In the genomic region with DNA sequence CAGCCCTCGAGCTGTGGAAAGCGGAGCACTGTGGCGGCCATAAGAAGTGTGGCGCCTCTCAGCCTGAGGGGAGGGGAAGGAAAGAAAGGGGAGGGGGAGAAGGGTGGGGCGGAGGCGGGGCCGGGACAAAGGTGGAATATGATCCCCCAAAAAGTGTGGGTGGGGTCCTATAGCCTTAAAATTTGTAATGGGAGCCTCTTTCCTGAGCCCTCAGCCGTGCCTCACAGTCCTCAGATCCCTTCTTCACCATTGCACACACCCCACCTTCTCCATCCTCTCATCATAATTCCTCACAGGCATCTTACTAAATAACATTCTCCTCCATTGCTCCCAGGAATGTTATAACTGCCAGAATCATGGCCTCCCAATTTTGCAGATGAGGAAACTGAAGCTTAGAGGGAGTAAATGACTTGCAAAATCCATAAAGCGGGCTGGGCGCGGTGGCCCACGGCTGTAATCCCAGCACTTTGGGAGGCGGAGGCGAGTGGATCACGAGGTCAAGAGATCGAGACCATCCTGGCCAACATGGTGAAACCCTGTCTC, we compare ENCODE assay signal across 1 cellular context.
A peak's percentile ranks its signal among the peaks of the same experiment; 100 is the strongest.
TF ChIP-seq lines count a peak whose summit lies in the region.

No MANE protein-coding gene starts in this region.

TF ChIP-seq in K562, 482 proteins besides CTCF, POLR2A, EP300 and RAD21 (continued from another document and continues in another):
- peak; percentile 4; the same call in 1 of the 2 replicates for TF ChIP-seq NBN (IDR thresholded peaks at IDR 0.05; ENCODE audit: low read depth)
- TF ChIP-seq POLR2AphosphoS5 (IDR thresholded peaks at IDR 0.05; ENCODE audit: control insufficient read depth, insufficient read depth, low read depth, low read length), result no peak
- TF ChIP-seq ZNF696 (CRISPR knock-in tag; conservative IDR thresholded peaks at IDR 0.05), result no peak
- TF ChIP-seq MAZ (CRISPR knock-in tag; conservative IDR thresholded peaks at IDR 0.05 in 1 of 2, IDR thresholded peaks at IDR 0.05 in 1 of 2), result peak in 1 of 2 experiments; percentile 77; a peak in 2 of 4 replicates
- TF ChIP-seq MTA3 (IDR thresholded peaks at IDR 0.05; ENCODE audit: borderline replicate concordance), result no peak
- TF ChIP-seq ZSCAN32 (CRISPR knock-in tag; IDR thresholded peaks at IDR 0.05), result no peak
- TF ChIP-seq, protein P1, sequence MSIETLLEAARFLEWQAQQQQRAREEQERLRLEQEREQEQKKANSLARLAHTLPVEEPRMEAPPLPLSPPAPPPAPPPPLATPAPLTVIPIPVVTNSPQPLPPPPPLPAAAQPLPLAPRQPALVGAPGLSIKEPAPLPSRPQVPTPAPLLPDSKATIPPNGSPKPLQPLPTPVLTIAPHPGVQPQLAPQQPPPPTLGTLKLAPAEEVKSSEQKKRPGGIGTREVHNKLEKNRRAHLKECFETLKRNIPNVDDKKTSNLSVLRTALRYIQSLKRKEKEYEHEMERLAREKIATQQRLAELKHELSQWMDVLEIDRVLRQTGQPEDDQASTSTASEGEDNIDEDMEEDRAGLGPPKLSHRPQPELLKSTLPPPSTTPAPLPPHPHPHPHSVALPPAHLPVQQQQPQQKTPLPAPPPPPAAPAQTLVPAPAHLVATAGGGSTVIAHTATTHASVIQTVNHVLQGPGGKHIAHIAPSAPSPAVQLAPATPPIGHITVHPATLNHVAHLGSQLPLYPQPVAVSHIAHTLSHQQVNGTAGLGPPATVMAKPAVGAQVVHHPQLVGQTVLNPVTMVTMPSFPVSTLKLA (conservative IDR thresholded peaks at IDR 0.05), result no peak
- no peak for TF ChIP-seq ATF7 (IDR thresholded peaks at IDR 0.05)
- TF ChIP-seq, protein P2, sequence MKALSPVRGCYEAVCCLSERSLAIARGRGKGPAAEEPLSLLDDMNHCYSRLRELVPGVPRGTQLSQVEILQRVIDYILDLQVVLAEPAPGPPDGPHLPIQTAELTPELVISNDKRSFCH (CRISPR knock-in tag; IDR thresholded peaks at IDR 0.05), result no peak
- TF ChIP-seq, protein P2 (tag; IDR thresholded peaks at IDR 0.05), result no peak
- TF ChIP-seq ZNF644 (tag; IDR thresholded peaks at IDR 0.05; ENCODE audit: low read depth), result 0 out of 2 replicates have a peak, but pooled peaks have one; percentile 53
- TF ChIP-seq GABPB1 (CRISPR knock-in tag; IDR thresholded peaks at IDR 0.05), result 0 out of 2 replicates have a peak, but pooled peaks have one; percentile 9
- TF ChIP-seq, protein P3, sequence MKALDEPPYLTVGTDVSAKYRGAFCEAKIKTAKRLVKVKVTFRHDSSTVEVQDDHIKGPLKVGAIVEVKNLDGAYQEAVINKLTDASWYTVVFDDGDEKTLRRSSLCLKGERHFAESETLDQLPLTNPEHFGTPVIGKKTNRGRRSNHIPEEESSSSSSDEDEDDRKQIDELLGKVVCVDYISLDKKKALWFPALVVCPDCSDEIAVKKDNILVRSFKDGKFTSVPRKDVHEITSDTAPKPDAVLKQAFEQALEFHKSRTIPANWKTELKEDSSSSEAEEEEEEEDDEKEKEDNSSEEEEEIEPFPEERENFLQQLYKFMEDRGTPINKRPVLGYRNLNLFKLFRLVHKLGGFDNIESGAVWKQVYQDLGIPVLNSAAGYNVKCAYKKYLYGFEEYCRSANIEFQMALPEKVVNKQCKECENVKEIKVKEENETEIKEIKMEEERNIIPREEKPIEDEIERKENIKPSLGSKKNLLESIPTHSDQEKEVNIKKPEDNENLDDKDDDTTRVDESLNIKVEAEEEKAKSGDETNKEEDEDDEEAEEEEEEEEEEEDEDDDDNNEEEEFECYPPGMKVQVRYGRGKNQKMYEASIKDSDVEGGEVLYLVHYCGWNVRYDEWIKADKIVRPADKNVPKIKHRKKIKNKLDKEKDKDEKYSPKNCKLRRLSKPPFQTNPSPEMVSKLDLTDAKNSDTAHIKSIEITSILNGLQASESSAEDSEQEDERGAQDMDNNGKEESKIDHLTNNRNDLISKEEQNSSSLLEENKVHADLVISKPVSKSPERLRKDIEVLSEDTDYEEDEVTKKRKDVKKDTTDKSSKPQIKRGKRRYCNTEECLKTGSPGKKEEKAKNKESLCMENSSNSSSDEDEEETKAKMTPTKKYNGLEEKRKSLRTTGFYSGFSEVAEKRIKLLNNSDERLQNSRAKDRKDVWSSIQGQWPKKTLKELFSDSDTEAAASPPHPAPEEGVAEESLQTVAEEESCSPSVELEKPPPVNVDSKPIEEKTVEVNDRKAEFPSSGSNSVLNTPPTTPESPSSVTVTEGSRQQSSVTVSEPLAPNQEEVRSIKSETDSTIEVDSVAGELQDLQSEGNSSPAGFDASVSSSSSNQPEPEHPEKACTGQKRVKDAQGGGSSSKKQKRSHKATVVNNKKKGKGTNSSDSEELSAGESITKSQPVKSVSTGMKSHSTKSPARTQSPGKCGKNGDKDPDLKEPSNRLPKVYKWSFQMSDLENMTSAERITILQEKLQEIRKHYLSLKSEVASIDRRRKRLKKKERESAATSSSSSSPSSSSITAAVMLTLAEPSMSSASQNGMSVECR (CRISPR knock-in tag; IDR thresholded peaks at IDR 0.05), result no peak
- TF ChIP-seq BCL6 (CRISPR knock-in tag; IDR thresholded peaks at IDR 0.05), result no peak
- TF ChIP-seq, protein P4, sequence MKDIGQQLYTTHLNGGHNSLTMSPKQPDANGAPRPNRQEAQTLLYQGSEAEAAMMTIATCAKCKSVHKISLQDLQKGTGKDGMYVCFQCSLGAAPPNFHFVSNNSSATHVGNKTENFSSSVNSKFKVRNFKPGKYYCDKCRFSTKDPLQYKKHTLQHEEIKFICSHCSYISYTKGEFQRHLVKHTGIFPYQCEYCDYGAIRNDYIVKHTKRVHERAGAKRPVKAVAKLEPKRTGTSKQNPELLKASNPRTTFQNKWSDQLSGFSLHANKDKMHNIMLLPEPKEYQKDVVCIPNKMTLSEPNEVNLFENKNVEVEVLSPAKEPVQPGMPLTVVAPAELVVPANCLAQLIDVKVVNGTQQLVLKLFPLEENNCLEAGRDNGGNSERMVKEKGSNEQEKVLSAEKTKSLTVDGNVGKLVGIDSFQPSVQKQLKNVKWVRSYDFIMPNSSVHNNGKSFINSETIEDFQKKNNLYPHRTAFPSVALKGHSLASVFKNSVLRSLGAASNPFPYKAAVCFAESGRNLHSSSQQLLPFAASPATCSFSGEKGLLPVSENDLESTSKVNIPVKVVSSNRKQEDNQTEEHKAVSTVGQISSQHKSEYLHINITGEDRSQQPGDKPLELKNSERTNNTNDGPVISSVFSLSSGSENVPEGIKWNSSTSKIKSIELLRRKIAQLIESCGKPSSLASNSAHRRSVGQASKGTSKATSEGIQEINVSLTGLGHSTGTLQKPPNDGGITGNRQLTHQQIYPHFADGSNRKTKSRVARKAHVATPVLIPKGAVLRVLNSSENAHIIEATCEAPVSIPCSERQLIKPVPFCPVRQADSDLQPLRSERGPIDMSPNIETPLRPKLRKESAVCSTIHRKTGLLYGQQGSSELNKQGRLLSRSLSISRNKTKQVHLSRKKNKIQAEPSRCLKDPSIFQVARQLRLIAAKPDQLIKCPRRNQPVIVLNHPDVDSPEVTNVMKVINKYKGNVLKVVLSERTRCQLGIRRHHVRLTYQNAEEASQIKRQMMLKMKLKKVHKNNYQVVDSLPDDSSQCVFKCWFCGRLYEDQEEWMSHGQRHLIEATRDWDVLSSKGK (CRISPR knock-in tag; IDR thresholded peaks at IDR 0.05), result no peak
- TF ChIP-seq, protein P5, sequence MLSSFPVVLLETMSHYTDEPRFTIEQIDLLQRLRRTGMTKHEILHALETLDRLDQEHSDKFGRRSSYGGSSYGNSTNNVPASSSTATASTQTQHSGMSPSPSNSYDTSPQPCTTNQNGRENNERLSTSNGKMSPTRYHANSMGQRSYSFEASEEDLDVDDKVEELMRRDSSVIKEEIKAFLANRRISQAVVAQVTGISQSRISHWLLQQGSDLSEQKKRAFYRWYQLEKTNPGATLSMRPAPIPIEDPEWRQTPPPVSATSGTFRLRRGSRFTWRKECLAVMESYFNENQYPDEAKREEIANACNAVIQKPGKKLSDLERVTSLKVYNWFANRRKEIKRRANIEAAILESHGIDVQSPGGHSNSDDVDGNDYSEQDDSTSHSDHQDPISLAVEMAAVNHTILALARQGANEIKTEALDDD (IDR thresholded peaks at IDR 0.05), result no peak
- no peak for TF ChIP-seq ZNF695 (CRISPR knock-in tag; IDR thresholded peaks at IDR 0.05)
- TF ChIP-seq CBFA2T3 (IDR thresholded peaks at IDR 0.05), result no peak
- no peak for TF ChIP-seq RFX5 (IDR thresholded peaks at IDR 0.05; ENCODE audit: low read depth, low read length)
- no peak for TF ChIP-seq XRCC5 (IDR thresholded peaks at IDR 0.05; ENCODE audit: low read depth, low read length)
- TF ChIP-seq ZNF589 (CRISPR knock-in tag; IDR thresholded peaks at IDR 0.05; ENCODE audit: low read depth), result peak; percentile 69; the same call in 1 of the 2 replicates
- no peak for TF ChIP-seq MBD2 (IDR thresholded peaks at IDR 0.05; ENCODE audit: borderline replicate concordance, low read depth)
- TF ChIP-seq, protein P6, sequence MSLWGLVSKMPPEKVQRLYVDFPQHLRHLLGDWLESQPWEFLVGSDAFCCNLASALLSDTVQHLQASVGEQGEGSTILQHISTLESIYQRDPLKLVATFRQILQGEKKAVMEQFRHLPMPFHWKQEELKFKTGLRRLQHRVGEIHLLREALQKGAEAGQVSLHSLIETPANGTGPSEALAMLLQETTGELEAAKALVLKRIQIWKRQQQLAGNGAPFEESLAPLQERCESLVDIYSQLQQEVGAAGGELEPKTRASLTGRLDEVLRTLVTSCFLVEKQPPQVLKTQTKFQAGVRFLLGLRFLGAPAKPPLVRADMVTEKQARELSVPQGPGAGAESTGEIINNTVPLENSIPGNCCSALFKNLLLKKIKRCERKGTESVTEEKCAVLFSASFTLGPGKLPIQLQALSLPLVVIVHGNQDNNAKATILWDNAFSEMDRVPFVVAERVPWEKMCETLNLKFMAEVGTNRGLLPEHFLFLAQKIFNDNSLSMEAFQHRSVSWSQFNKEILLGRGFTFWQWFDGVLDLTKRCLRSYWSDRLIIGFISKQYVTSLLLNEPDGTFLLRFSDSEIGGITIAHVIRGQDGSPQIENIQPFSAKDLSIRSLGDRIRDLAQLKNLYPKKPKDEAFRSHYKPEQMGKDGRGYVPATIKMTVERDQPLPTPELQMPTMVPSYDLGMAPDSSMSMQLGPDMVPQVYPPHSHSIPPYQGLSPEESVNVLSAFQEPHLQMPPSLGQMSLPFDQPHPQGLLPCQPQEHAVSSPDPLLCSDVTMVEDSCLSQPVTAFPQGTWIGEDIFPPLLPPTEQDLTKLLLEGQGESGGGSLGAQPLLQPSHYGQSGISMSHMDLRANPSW (CRISPR knock-in tag; IDR thresholded peaks at IDR 0.05), result no peak
- TF ChIP-seq, protein P7, sequence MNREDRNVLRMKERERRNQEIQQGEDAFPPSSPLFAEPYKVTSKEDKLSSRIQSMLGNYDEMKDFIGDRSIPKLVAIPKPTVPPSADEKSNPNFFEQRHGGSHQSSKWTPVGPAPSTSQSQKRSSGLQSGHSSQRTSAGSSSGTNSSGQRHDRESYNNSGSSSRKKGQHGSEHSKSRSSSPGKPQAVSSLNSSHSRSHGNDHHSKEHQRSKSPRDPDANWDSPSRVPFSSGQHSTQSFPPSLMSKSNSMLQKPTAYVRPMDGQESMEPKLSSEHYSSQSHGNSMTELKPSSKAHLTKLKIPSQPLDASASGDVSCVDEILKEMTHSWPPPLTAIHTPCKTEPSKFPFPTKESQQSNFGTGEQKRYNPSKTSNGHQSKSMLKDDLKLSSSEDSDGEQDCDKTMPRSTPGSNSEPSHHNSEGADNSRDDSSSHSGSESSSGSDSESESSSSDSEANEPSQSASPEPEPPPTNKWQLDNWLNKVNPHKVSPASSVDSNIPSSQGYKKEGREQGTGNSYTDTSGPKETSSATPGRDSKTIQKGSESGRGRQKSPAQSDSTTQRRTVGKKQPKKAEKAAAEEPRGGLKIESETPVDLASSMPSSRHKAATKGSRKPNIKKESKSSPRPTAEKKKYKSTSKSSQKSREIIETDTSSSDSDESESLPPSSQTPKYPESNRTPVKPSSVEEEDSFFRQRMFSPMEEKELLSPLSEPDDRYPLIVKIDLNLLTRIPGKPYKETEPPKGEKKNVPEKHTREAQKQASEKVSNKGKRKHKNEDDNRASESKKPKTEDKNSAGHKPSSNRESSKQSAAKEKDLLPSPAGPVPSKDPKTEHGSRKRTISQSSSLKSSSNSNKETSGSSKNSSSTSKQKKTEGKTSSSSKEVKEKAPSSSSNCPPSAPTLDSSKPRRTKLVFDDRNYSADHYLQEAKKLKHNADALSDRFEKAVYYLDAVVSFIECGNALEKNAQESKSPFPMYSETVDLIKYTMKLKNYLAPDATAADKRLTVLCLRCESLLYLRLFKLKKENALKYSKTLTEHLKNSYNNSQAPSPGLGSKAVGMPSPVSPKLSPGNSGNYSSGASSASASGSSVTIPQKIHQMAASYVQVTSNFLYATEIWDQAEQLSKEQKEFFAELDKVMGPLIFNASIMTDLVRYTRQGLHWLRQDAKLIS (CRISPR knock-in tag; IDR thresholded peaks at IDR 0.05), result no peak
- TF ChIP-seq, protein P8, sequence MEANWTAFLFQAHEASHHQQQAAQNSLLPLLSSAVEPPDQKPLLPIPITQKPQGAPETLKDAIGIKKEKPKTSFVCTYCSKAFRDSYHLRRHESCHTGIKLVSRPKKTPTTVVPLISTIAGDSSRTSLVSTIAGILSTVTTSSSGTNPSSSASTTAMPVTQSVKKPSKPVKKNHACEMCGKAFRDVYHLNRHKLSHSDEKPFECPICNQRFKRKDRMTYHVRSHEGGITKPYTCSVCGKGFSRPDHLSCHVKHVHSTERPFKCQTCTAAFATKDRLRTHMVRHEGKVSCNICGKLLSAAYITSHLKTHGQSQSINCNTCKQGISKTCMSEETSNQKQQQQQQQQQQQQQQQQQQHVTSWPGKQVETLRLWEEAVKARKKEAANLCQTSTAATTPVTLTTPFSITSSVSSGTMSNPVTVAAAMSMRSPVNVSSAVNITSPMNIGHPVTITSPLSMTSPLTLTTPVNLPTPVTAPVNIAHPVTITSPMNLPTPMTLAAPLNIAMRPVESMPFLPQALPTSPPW (CRISPR knock-in tag; IDR thresholded peaks at IDR 0.05), result peak; percentile 96
- TF ChIP-seq, protein P9, sequence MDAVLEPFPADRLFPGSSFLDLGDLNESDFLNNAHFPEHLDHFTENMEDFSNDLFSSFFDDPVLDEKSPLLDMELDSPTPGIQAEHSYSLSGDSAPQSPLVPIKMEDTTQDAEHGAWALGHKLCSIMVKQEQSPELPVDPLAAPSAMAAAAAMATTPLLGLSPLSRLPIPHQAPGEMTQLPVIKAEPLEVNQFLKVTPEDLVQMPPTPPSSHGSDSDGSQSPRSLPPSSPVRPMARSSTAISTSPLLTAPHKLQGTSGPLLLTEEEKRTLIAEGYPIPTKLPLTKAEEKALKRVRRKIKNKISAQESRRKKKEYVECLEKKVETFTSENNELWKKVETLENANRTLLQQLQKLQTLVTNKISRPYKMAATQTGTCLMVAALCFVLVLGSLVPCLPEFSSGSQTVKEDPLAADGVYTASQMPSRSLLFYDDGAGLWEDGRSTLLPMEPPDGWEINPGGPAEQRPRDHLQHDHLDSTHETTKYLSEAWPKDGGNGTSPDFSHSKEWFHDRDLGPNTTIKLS (IDR thresholded peaks at IDR 0.05; ENCODE audit: borderline replicate concordance, low read depth), result peak; percentile 5; the same call in 1 of the 2 replicates
- TF ChIP-seq RUNX1 (IDR thresholded peaks at IDR 0.05; ENCODE audit: low read depth), result no peak
- no peak for TF ChIP-seq ZC3H8 (IDR thresholded peaks at IDR 0.05)
- no peak for TF ChIP-seq FOS (IDR thresholded peaks at IDR 0.05; ENCODE audit: extremely low read depth, insufficient read length)
- TF ChIP-seq ZNF175 (CRISPR knock-in tag; IDR thresholded peaks at IDR 0.05; ENCODE audit: low read depth), result peak; percentile 54; the same call in 1 of the 2 replicates
